Comparison of ENCODE assay signal across 23 cellular contexts in the genomic region with DNA sequence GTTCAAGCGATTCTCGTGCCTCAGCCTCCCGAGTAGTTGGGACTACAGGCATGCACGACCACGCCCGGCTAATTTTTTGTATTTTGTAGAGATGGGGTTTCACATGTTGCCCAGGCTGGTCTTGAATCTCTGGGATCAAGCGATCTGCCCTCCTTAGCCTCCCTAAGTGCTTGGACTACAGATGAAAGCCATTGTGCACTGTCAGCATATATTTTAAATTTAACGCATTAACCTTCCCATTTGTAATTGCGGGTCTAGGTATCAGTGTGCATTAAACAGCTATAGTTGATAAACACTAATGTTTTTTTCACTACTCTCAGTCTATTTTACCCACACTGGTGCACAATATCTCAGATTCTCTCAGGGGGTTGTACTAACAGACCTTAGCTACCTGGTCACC.
DNase-seq lines count a peak whose midpoint lies in the region; ATAC-seq, FAIRE-seq and TF ChIP-seq lines count a peak whose summit lies in the region.
"Had no signal": no experiment of that assay in that cellular context is flagged by ENCODE, and none has a peak within 500 bp of the region (broad histone marks: within the 10 kb centered on the region; RNA-seq: fewer than 3 reads in every experiment).

No MANE protein-coding gene starts in this region.

- no peak overlapping the region for H2BK15ac ChIP-seq in mesendoderm (replicated peaks; ENCODE audit: low read depth)

- 19% methylated on average over 9 of the region's 9 CpGs for WGBS in HepG2 (ENCODE audit: low lambda C conversion rate)
- 71% methylated on average over 4 of the region's 9 CpGs for WGBS in right lobe of liver (ENCODE audit: insufficient coverage, low coverage, low lambda C conversion rate, missing lambda C conversion rate)
- 0% methylated on average over 9 of the region's 9 CpGs for WGBS in K562 (ENCODE audit: insufficient coverage, low coverage, missing lambda C conversion rate)
- no CpG with 5 or more reads among the region's 9 CpGs for WGBS in mesendoderm (ENCODE audit: extremely low coverage, insufficient coverage, low lambda C conversion rate)

- no peak overlapping the region for H3K4me2 ChIP-seq in HepG2 (ENCODE audit: low read depth, low read length)
- H3K4me2 ChIP-seq in K562 (ENCODE audit: insufficient read depth, low read length) = no peak overlapping the region
- no peak overlapping the region for H3K4me2 ChIP-seq in mesendoderm (ENCODE audit: low read length)
- H3K4me2 ChIP-seq: BLaER1 had no signal

- H3K27me3 ChIP-seq in HepG2 (ENCODE audit: control insufficient read depth in 1 of 2, insufficient read depth in 2 of 2, low read length in 2 of 2) (no peaks in the 10 kb centered on the region), right lobe of liver (no peaks in the 10 kb centered on the region), K562 (ENCODE audit: control insufficient read depth in 2 of 2, insufficient read depth in 2 of 2, low read length in 2 of 2) (no peaks in the 10 kb centered on the region), mesendoderm (ENCODE audit: insufficient read depth, low read length, poor library complexity) (no peaks in the 10 kb centered on the region), upper lobe of right lung (no peaks in the 10 kb centered on the region)
- H3K27me3 ChIP-seq: BE2C, BLaER1 had no signal

- intact Hi-C loops in HepG2 (cut with micrococcal nuclease; ENCODE audit: unreplicated experiment) = no loop called here
- intact Hi-C loops in right lobe of liver (cut with DNase I) = no loop called here
- intact Hi-C loops in K562 (cut with micrococcal nuclease) = no loop called here
- intact Hi-C loops in upper lobe of right lung (cut with DNase I) = no loop called here

- no peaks in the 10 kb centered on the region for H3K79me1 ChIP-seq in mesendoderm (ENCODE audit: low read length)

- CTCF ChIA-PET in HepG2 (lab: Yijun Ruan, JAX; ENCODE audit: low intra/inter-chr PET ratio, low total read pairs) (no interaction called here), K562 (lab: Yijun Ruan, JAX; ENCODE audit: low intra/inter-chr PET ratio) (no interaction called here)

- no peak overlapping the region for H3K18ac ChIP-seq in mesendoderm (ENCODE audit: low read length)

- POLR2A ChIA-PET in HepG2 (lab: Yijun Ruan, JAX) (no interaction called here), K562 (lab: Yijun Ruan, JAX) (no interaction called here)

- H3K4me1 ChIP-seq in HepG2 (ENCODE audit: insufficient read depth, low read length) = no peaks in the 10 kb centered on the region
- H3K4me1 ChIP-seq in right lobe of liver = no peaks in the 10 kb centered on the region
- H3K4me1 ChIP-seq in K562 (replicated peaks in 1 of 2; ENCODE audit: control insufficient read depth in 2 of 2, insufficient read depth in 2 of 2, low read length in 2 of 2) = no peaks in the 10 kb centered on the region
- H3K4me1 ChIP-seq in mesendoderm (ENCODE audit: control insufficient read depth, low read depth, low read length) = no peaks in the 10 kb centered on the region
- no peaks in the 10 kb centered on the region for H3K4me1 ChIP-seq in upper lobe of right lung
- H3K4me1 ChIP-seq: BE2C, BLaER1, Caco-2 had no signal

- TF ChIP-seq CTCF in HepG2 (CRISPR knock-in tag; IDR thresholded peaks at IDR 0.05) (no peak), right lobe of liver (IDR thresholded peaks at IDR 0.05) (no peak), K562 (IDR thresholded peaks at IDR 0.05 in 2 of 3, conservative IDR thresholded peaks at IDR 0.05 in 1 of 3; ENCODE audit: insufficient read depth in 2 of 3, low read depth in 1 of 3, low read length in 3 of 3) (no peak), upper lobe of right lung (IDR thresholded peaks at IDR 0.05) (no peak)

- FAIRE-seq in HepG2 (lab: Jason Lieb, UNC) (no peak), K562 (lab: Jason Lieb, UNC) (no peak)
- FAIRE-seq: D721Med, G401.6, GM12891 had no signal

- peak overlapping the region; percentile 76 for H4K8ac ChIP-seq in mesendoderm (ENCODE audit: low read depth, low read length)

- no peaks in the 10 kb centered on the region for H4K20me1 ChIP-seq in HepG2 (ENCODE audit: insufficient read depth, low read length)
- no peaks in the 10 kb centered on the region for H4K20me1 ChIP-seq in K562 (replicated peaks; ENCODE audit: control insufficient read depth, insufficient read depth, low read length)
- H4K20me1 ChIP-seq: BLaER1 had no signal

- in situ Hi-C loops in HepG2 (cut with HindIII; ENCODE audit: extremely low pct_ligation_motif_present, low pct_unique_long_range_greater_than_20kb) = no loop called here
- in situ Hi-C loops in K562 (cut with MboI) = no loop called here

- no peak for TF ChIP-seq EP300 in HepG2 (IDR thresholded peaks at IDR 0.05; ENCODE audit: low read depth in 2 of 2, low read length in 2 of 2)
- no peak for TF ChIP-seq EP300 in HepG2 (CRISPR knock-in tag; IDR thresholded peaks at IDR 0.05; ENCODE audit: borderline replicate concordance)
- no peak for TF ChIP-seq EP300 in K562 (IDR thresholded peaks at IDR 0.05; ENCODE audit: low read length)

- no peak overlapping the region for H3K9ac ChIP-seq in HepG2 (ENCODE audit: insufficient read depth, low read depth, low read length)
- H3K9ac ChIP-seq in K562 (ENCODE audit: insufficient read depth in 1 of 2, low read depth in 2 of 2, low read length in 2 of 2) = no peak overlapping the region
- H3K9ac ChIP-seq in mesendoderm (ENCODE audit: low read length) = no peak overlapping the region
- H3K9ac ChIP-seq: BLaER1 had no signal

- H3K27ac ChIP-seq in HepG2 (ENCODE audit: extremely low read length, insufficient read depth, low read length) = no peak overlapping the region
- no peak overlapping the region for H3K27ac ChIP-seq in right lobe of liver
- no peak overlapping the region for H3K27ac ChIP-seq in K562 (ENCODE audit: extremely low read depth, low read depth, low read length)
- H3K27ac ChIP-seq in mesendoderm (ENCODE audit: low read depth, low read length) = no peak overlapping the region
- no peak overlapping the region for H3K27ac ChIP-seq in upper lobe of right lung
- H3K27ac ChIP-seq: 22Rv1, BLaER1 had no signal

- no peak overlapping the region for H3K56ac ChIP-seq in mesendoderm (ENCODE audit: low read length)

- no peaks in the 10 kb centered on the region for H3K36me3 ChIP-seq in HepG2 (replicated peaks in 1 of 2; ENCODE audit: control insufficient read depth in 1 of 2, insufficient read depth in 2 of 2, low read length in 2 of 2)
- H3K36me3 ChIP-seq in right lobe of liver = no peaks in the 10 kb centered on the region
- H3K36me3 ChIP-seq in K562 (ENCODE audit: control insufficient read depth, insufficient read depth, low read length) = no peaks in the 10 kb centered on the region
- H3K36me3 ChIP-seq in mesendoderm (ENCODE audit: control insufficient read depth, insufficient read depth, low read length) = no peaks in the 10 kb centered on the region
- no peaks in the 10 kb centered on the region for H3K36me3 ChIP-seq in upper lobe of right lung
- H3K36me3 ChIP-seq: BE2C, BLaER1 had no signal

- TF ChIP-seq RAD21 in HepG2 (CRISPR knock-in tag; IDR thresholded peaks at IDR 0.05) (no peak), K562 (CRISPR knock-in tag; conservative IDR thresholded peaks at IDR 0.05 in 1 of 2, IDR thresholded peaks at IDR 0.05 in 1 of 2) (no peak)

- no peak overlapping the region for H3K4ac ChIP-seq in mesendoderm (ENCODE audit: low read depth, low read length)

- ATAC-seq in HepG2 = no peak
- ATAC-seq in right lobe of liver = no peak
- ATAC-seq in K562 = no peak
- no peak for ATAC-seq in upper lobe of right lung

- no peak overlapping the region for H4K5ac ChIP-seq in mesendoderm (ENCODE audit: low read length)

- no peak overlapping the region for H2AK5ac ChIP-seq in mesendoderm (ENCODE audit: low read length)

- H3K9me1 ChIP-seq in K562 (ENCODE audit: control insufficient read depth, insufficient read depth, low read length) = no peaks in the 10 kb centered on the region

- BruUV-seq in HepG2 (replicated peaks; lab: Mats Ljungman, UMichigan) (no TSS peak), K562 (replicated peaks; lab: Mats Ljungman, UMichigan) (no TSS peak)

- H2AFZ ChIP-seq in HepG2 (ENCODE audit: low read length) (no peak overlapping the region), K562 (ENCODE audit: low read depth, low read length) (no peak overlapping the region)

- H2BK120ac ChIP-seq in mesendoderm (ENCODE audit: low read depth, low read length) = no peak overlapping the region

- TF ChIP-seq POLR2A in HepG2 (IDR thresholded peaks at IDR 0.05; ENCODE audit: insufficient read depth in 1 of 2, low read depth in 2 of 2, low read length in 2 of 2) = no peak
- TF ChIP-seq POLR2A in right lobe of liver (IDR thresholded peaks at IDR 0.05) = no peak
- TF ChIP-seq POLR2A in K562 (conservative IDR thresholded peaks at IDR 0.05) = no peak

- no peak overlapping the region for H3K23ac ChIP-seq in mesendoderm (ENCODE audit: low read length)

- no peak for DNase-seq in HepG2 (ENCODE audit: low spot score)
- no peak for DNase-seq in right lobe of liver
- no peak for DNase-seq in K562 (ENCODE audit: extremely low read depth in 1 of 4, low spot score in 3 of 4)
- DNase-seq in mesendoderm = no peak
- DNase-seq in upper lobe of right lung = peak; percentile 17
- DNase-seq in GOT3 (lab: John Stamatoyannopoulos, UW) = no peak
- no peak for DNase-seq in GM19238 (ENCODE audit: insufficient read length, low spot score)
- DNase-seq in COLO829 (ENCODE audit: low spot score) = no peak
- DNase-seq: ACHN; BE2C; C1 segment of cervical spinal cord; Caco-2; Calu3; CD4-positive, alpha-beta memory T cell; CD4-positive, CD25-positive, alpha-beta regulatory T cell; CD8-positive, alpha-beta memory T cell; DMS79 treated with DMSO at 0.1 percent for 48 hours; GF-D8 had no signal

- H2BK5ac ChIP-seq in mesendoderm (ENCODE audit: low read length) = no peak overlapping the region

- H3K4me3 ChIP-seq in HepG2 (replicated peaks in 1 of 3; ENCODE audit: insufficient read depth in 1 of 3, low read depth in 2 of 3, low read length in 3 of 3) (no peak overlapping the region), right lobe of liver (no peak overlapping the region), K562 (no peak overlapping the region), mesendoderm (ENCODE audit: low read length) (no peak overlapping the region), upper lobe of right lung (no peak overlapping the region)
- H3K4me3 ChIP-seq: BLaER1 had no signal

- no peaks in the 10 kb centered on the region for H3K79me2 ChIP-seq in HepG2 (ENCODE audit: insufficient read depth, low read length)
- no peaks in the 10 kb centered on the region for H3K79me2 ChIP-seq in K562 (ENCODE audit: control insufficient read depth, insufficient read depth, low read length)
- no peaks in the 10 kb centered on the region for H3K79me2 ChIP-seq in mesendoderm (ENCODE audit: control insufficient read depth, insufficient read depth, low read length)

- H3K9me3 ChIP-seq in HepG2 (ENCODE audit: low read length) = no peaks in the 10 kb centered on the region
- no peaks in the 10 kb centered on the region for H3K9me3 ChIP-seq in right lobe of liver
- peaks cover 2% of the 10 kb centered on the region for H3K9me3 ChIP-seq in K562 (replicated peaks; ENCODE audit: control insufficient read depth, insufficient read depth, low read depth, low read length)
- no peaks in the 10 kb centered on the region for H3K9me3 ChIP-seq in upper lobe of right lung
- H3K9me3 ChIP-seq: BE2C, BLaER1, Caco-2 had no signal

TF ChIP-seq in K562, 482 proteins besides CTCF, POLR2A, EP300 and RAD21 (continues in another document):
- TF ChIP-seq CHD2 (IDR thresholded peaks at IDR 0.05; ENCODE audit: low read depth, low read length) (no peak), MAFG (tag; conservative IDR thresholded peaks at IDR 0.05) (peak; percentile 43), C11orf30 (IDR thresholded peaks at IDR 0.05; ENCODE audit: low read depth) (peak; percentile 49; the same call in 1 of the 2 replicates)

Comparison
In these comparisons a context has a peak if more than half of its experiments do, and no peak if none do; other contexts are left out.
1. Of the 241 proteins assayed by ChIP-seq in both HepG2 and K562: peak only in HepG2: none; only in K562: MAFG; in both: MAFF and MAFK; in neither: 238.